ENCODE assay signal across 1 cellular context in genomic region chr10:14880201-14880600, GRCh38.
TF ChIP-seq lines count a peak whose summit lies in the region.

No MANE protein-coding gene starts in this region.

TF ChIP-seq in HepG2, 621 proteins besides CTCF, POLR2A, EP300 and RAD21:
- TF ChIP-seq, protein P1, sequence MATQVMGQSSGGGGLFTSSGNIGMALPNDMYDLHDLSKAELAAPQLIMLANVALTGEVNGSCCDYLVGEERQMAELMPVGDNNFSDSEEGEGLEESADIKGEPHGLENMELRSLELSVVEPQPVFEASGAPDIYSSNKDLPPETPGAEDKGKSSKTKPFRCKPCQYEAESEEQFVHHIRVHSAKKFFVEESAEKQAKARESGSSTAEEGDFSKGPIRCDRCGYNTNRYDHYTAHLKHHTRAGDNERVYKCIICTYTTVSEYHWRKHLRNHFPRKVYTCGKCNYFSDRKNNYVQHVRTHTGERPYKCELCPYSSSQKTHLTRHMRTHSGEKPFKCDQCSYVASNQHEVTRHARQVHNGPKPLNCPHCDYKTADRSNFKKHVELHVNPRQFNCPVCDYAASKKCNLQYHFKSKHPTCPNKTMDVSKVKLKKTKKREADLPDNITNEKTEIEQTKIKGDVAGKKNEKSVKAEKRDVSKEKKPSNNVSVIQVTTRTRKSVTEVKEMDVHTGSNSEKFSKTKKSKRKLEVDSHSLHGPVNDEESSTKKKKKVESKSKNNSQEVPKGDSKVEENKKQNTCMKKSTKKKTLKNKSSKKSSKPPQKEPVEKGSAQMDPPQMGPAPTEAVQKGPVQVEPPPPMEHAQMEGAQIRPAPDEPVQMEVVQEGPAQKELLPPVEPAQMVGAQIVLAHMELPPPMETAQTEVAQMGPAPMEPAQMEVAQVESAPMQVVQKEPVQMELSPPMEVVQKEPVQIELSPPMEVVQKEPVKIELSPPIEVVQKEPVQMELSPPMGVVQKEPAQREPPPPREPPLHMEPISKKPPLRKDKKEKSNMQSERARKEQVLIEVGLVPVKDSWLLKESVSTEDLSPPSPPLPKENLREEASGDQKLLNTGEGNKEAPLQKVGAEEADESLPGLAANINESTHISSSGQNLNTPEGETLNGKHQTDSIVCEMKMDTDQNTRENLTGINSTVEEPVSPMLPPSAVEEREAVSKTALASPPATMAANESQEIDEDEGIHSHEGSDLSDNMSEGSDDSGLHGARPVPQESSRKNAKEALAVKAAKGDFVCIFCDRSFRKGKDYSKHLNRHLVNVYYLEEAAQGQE (IDR thresholded peaks at IDR 0.05; ENCODE audit: borderline replicate concordance in 1 of 2, low read depth in 1 of 2, low read length in 2 of 2) = peak; percentile 3 to 88
- TF ChIP-seq MIER2 (CRISPR knock-in tag; IDR thresholded peaks at IDR 0.05) (peak; percentile 76), BATF2 (CRISPR knock-in tag; IDR thresholded peaks at IDR 0.05) (no peak), SAP130 (CRISPR knock-in tag; IDR thresholded peaks at IDR 0.05; ENCODE audit: low read depth) (peak; percentile 30; the same call in 1 of the 2 replicates)
